In genomic region chrX:19554786-19555185, GRCh38 we compare ENCODE assay signal across 10 cellular contexts. TPM values are rescaled to one million over a fixed set of nuclear protein-coding genes. Genes with fewer than 3 reads are reported as not detected.
DNase-seq lines count a peak whose midpoint lies in the region; ATAC-seq, FAIRE-seq and TF ChIP-seq lines count a peak whose summit lies in the region.
"Had no signal": no experiment of that assay in that cellular context is flagged by ENCODE, and none has a peak within 500 bp of the region (broad histone marks: within the 10 kb centered on the region; RNA-seq: fewer than 3 reads in every experiment).

No MANE protein-coding gene starts in this region.

- peaks cover 16% of the 10 kb centered on the region for H3K4me1 Mint-ChIP-seq in activated naive CD4-positive, alpha-beta T cell treated with anti-CD3 and anti-CD28 coated beads, Interleukin-2, amount 50 U/mL, for 24 hours

- H3K79me2 ChIP-seq in smooth muscle cell (ENCODE audit: low read depth) = no peaks in the 10 kb centered on the region

- H3K9me3 ChIP-seq in smooth muscle cell (replicated peaks; ENCODE audit: low read depth) = peaks cover 3% of the 10 kb centered on the region
- H3K9me3 ChIP-seq: spleen had no signal

- H3K27ac ChIP-seq in smooth muscle cell (ENCODE audit: low read depth) (peak overlapping the region; percentile 60), caudate nucleus (ENCODE audit: low read depth, low read length) (no peak overlapping the region)
- H3K27ac ChIP-seq: spleen had no signal

- no peak overlapping the region for H3K4me2 ChIP-seq in smooth muscle cell

- no peaks in the 10 kb centered on the region for H3K27me3 Mint-ChIP-seq in activated naive CD4-positive, alpha-beta T cell treated with anti-CD3 and anti-CD28 coated beads, Interleukin-2, amount 50 U/mL, for 24 hours

- no peaks in the 10 kb centered on the region for H3K27me3 ChIP-seq in smooth muscle cell (ENCODE audit: low read depth)
- H3K27me3 ChIP-seq: spleen had no signal

- no peak overlapping the region for H3K4me3 ChIP-seq in smooth muscle cell
- H3K4me3 ChIP-seq: spleen had no signal

- H3K36me3 Mint-ChIP-seq in activated naive CD4-positive, alpha-beta T cell treated with anti-CD3 and anti-CD28 coated beads, Interleukin-2, amount 50 U/mL, for 24 hours = peaks cover 1% of the 10 kb centered on the region

- H3K36me3 ChIP-seq in smooth muscle cell (ENCODE audit: low read depth) = no peaks in the 10 kb centered on the region

- peak; percentile 44 for ATAC-seq in HG03558 (IDR thresholded peaks at IDR 0.05; ENCODE audit: extremely low read depth, unreplicated experiment)
- ATAC-seq: left cardiac atrium had no signal

- peak; percentile 59 for FAIRE-seq in GM12891 (lab: Jason Lieb, UNC)

- peaks cover 4% of the 10 kb centered on the region for H4K20me1 ChIP-seq in smooth muscle cell (ENCODE audit: low read depth)

- DNase-seq in GM12891 (ENCODE audit: insufficient read length, low spot score) (no peak), smooth muscle cell (lab: John Stamatoyannopoulos, UW; ENCODE audit: unreplicated experiment) (no peak), islet precursor cell (no peak), midbrain (lab: John Stamatoyannopoulos, UW) (no peak), caudate nucleus (lab: John Stamatoyannopoulos, UW) (no peak)
- DNase-seq: left cardiac atrium, NCI-H2029 treated with DMSO at 0.1 percent for 48 hours, spleen had no signal

- 70% methylated on average over 3 of the region's 3 CpGs for WGBS in smooth muscle cell (ENCODE audit: low lambda C conversion rate)

- no peaks in the 10 kb centered on the region for H3K9me3 Mint-ChIP-seq in activated naive CD4-positive, alpha-beta T cell treated with anti-CD3 and anti-CD28 coated beads, Interleukin-2, amount 50 U/mL, for 24 hours

- H3K4me1 ChIP-seq in smooth muscle cell (ENCODE audit: low read depth) = no peaks in the 10 kb centered on the region
- H3K4me1 ChIP-seq: spleen had no signal

- peak overlapping the region; percentile 51 for H3K27ac Mint-ChIP-seq in activated naive CD4-positive, alpha-beta T cell treated with anti-CD3 and anti-CD28 coated beads, Interleukin-2, amount 50 U/mL, for 24 hours

- H3K4me3 Mint-ChIP-seq in activated naive CD4-positive, alpha-beta T cell treated with anti-CD3 and anti-CD28 coated beads, Interleukin-2, amount 50 U/mL, for 24 hours = no peak overlapping the region

- H2AFZ ChIP-seq in smooth muscle cell (ENCODE audit: low read depth) = no peak overlapping the region

- H3F3A ChIP-seq in smooth muscle cell (ENCODE audit: low read depth) = no peaks in the 10 kb centered on the region

- H3K9ac ChIP-seq in smooth muscle cell (ENCODE audit: low read depth) = no peak overlapping the region

- TF ChIP-seq CTCF in smooth muscle cell (IDR thresholded peaks at IDR 0.05; ENCODE audit: borderline replicate concordance, insufficient read depth, poor library complexity, severe bottlenecking) = no peak

- no peak for TF ChIP-seq POLR2A in GM12891 (IDR thresholded peaks at IDR 0.05; ENCODE audit: low read depth, low read length)

TF ChIP-seq in GM12891, 5 proteins besides CTCF, POLR2A, EP300 and RAD21:
- TF ChIP-seq POU2F2 (IDR thresholded peaks at IDR 0.05; ENCODE audit: low read depth, low read length) = no peak
- TF ChIP-seq PAX5 (IDR thresholded peaks at IDR 0.05; ENCODE audit: insufficient read depth, low read length, severe bottlenecking) = no peak
- TF ChIP-seq TAF1 (IDR thresholded peaks at IDR 0.05; ENCODE audit: low read depth, low read length) = no peak
- no peak for TF ChIP-seq POLR2AphosphoS5 (IDR thresholded peaks at IDR 0.05; ENCODE audit: low read depth, low read length)
- no peak for TF ChIP-seq SPI1 (IDR thresholded peaks at IDR 0.05; ENCODE audit: low read depth, low read length)

RNA-seq across cellular contexts. Expression of gene MAP3K15, which starts 39.5 kb away (rescaled TPM):
- polyA plus RNA-seq in GM12891 (2012; ENCODE audit: low read depth, missing spikeins) = 0.05 TPM
- total RNA-seq in smooth muscle cell = 0.54 and 1.6 TPM in 2 replicates
- polyA plus RNA-seq in smooth muscle cell = not detected in 2 replicates
